Comparison of ENCODE assay signal across 29 cellular contexts in the genomic region with DNA sequence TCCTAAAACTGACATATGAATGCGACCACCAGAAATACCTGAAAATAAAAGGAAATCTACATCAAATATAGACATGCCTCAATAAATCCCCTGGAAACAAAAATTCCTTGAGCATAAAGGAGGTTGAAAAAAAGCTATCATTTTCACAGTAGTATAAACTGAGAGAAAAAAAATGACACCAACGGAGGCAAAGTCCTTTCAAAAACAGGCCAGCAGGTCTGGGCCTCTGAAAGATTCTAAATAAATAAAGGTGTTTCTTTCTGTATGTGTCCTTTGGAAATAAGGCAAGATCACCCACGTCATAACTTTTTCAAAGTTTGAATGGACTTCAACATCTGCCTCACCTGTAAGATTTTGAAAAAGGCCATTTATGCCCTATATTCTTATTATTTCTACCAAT. TPM values are rescaled to one million over a fixed set of nuclear protein-coding genes. Genes with fewer than 3 reads are reported as not detected.
"Had no signal": no experiment of that assay in that cellular context is flagged by ENCODE, and none has a peak within 500 bp of the region (broad histone marks: within the 10 kb centered on the region; RNA-seq: fewer than 3 reads in every experiment).

No MANE protein-coding gene starts in this region.

- H3K9me3 ChIP-seq: adrenal gland, body of pancreas, colonic mucosa, esophagus squamous epithelium, gastroesophageal sphincter, heart right ventricle had no signal

- DNase-seq: activated CD4-positive, alpha-beta memory T cell treated with anti-CD3 and anti-CD28 coated beads for 36 hours; activated CD4-positive, alpha-beta T cell treated with anti-CD3 and anti-CD28 coated beads for 36 hours; activated CD4-positive, alpha-beta T cell treated with anti-CD3 and anti-CD28 coated beads, Interleukin-2, amount 10 ng/mL, durations not matched to agents 24 days and 14 days; activated CD4-positive, CD25-positive, alpha-beta regulatory T cell; activated CD4-positive, CD25-positive, alpha-beta regulatory T cell treated with anti-CD3 and anti-CD28 coated beads, Interleukin-2, amount 50 U/mL, for 72 hours; activated CD8-positive, alpha-beta memory T cell treated with anti-CD3 and anti-CD28 coated beads, Interleukin-2, amount 10 ng/mL, durations not matched to agents 7 days and 5 days; activated CD8-positive, alpha-beta memory T cell treated with anti-CD3 and anti-CD28 coated beads, Interleukin-2, amount 50 U/mL, for 4 hours; activated CD8-positive, alpha-beta T cell treated with anti-CD3 and anti-CD28 coated beads, Interleukin-2, amount 10 ng/mL, durations not matched to agents 7 days and 5 days; activated effector memory CD4-positive, alpha-beta T cell treated with anti-CD3 and anti-CD28 coated beads, Interleukin-2, amount 50 U/mL, for 16 hours; activated naive CD4-positive, alpha-beta T cell treated with anti-CD3 and anti-CD28 coated beads for 36 hours; activated naive CD8-positive, alpha-beta T cell treated with anti-CD3 and anti-CD28 coated beads for 36 hours; activated naive CD8-positive, alpha-beta T cell treated with anti-CD3 and anti-CD28 coated beads, Interleukin-2, amount 50 U/mL, for 24 hours; activated T-cell treated with anti-CD3 and anti-CD28 coated beads, Interleukin-2, amount 50 U/mL, for 1 hour; activated T-cell treated with anti-CD3 and anti-CD28 coated beads, Interleukin-2, amount 50 U/mL, for 48 hours; adrenal gland; amygdala; aorta; body of pancreas; caudate nucleus; colonic mucosa; effector CD8-positive, alpha-beta T cell; esophagus squamous epithelium; foreskin melanocyte; heart right ventricle; T-helper 2 cell had no signal

- H3K27ac ChIP-seq: adrenal gland, body of pancreas, colonic mucosa, esophagus squamous epithelium, gastroesophageal sphincter, heart right ventricle had no signal

- ATAC-seq: activated CD4-positive, alpha-beta T cell treated with anti-CD3 and anti-CD28 coated beads for 36 hours; activated CD8-positive, alpha-beta memory T cell treated with anti-CD3 and anti-CD28 coated beads, Interleukin-2, amount 10 ng/mL, durations not matched to agents 7 days and 5 days; activated CD8-positive, alpha-beta T cell treated with anti-CD3 and anti-CD28 coated beads, Interleukin-2, amount 10 ng/mL, durations not matched to agents 7 days and 5 days; activated naive CD8-positive, alpha-beta T cell treated with anti-CD3 and anti-CD28 coated beads, Interleukin-2, amount 50 U/mL, for 24 hours; body of pancreas; gastroesophageal sphincter; heart right ventricle had no signal

- H3K4me1 ChIP-seq: colonic mucosa had no signal

- H3K4me3 ChIP-seq: adrenal gland, body of pancreas, colonic mucosa, esophagus squamous epithelium, gastroesophageal sphincter, heart right ventricle had no signal

- H3K27me3 ChIP-seq: adrenal gland, body of pancreas, colonic mucosa, esophagus squamous epithelium, gastroesophageal sphincter, heart right ventricle had no signal

RNA-seq across cellular contexts. Expression of a gene that starts 31.1 kb away (rescaled TPM):
- total RNA-seq: activated CD4-positive, alpha-beta T cell treated with anti-CD3 and anti-CD28 coated beads for 36 hours; activated naive CD4-positive, alpha-beta T cell treated with anti-CD3 and anti-CD28 coated beads for 36 hours; activated naive CD8-positive, alpha-beta T cell treated with anti-CD3 and anti-CD28 coated beads for 36 hours; activated T-helper 1 cell treated with anti-CD3 and anti-CD28 coated beads, Interleukin-12 subunit alpha, Interleukin-12 subunit beta, Interleukin-2, Interleukin-4 antibody, amounts not matched to agents 30 ng/mL and 10 ng/mL and 1 ng/mL, durations not matched to agents 14 hours and 24 hours and 36 hours; dermis microvascular lymphatic vessel endothelial cell; endothelial cell of umbilical vein had no signal
